ENCODE assay signal across 1 cellular context in genomic region chr12:132379996-132380395, GRCh38.
TF ChIP-seq lines count a peak whose summit lies in the region.

No MANE protein-coding gene starts in this region.

TF ChIP-seq in HepG2, 621 proteins besides CTCF, POLR2A, EP300 and RAD21 (continued from another document):
- TF ChIP-seq MTA3 (CRISPR knock-in tag; IDR thresholded peaks at IDR 0.05): no peak
- no peak for TF ChIP-seq ZSCAN12 (CRISPR knock-in tag; IDR thresholded peaks at IDR 0.05)
- TF ChIP-seq MEIS1 (CRISPR knock-in tag; IDR thresholded peaks at IDR 0.05; ENCODE audit: borderline replicate concordance): no peak
- no peak for TF ChIP-seq XBP1 (CRISPR knock-in tag; IDR thresholded peaks at IDR 0.05)
- TF ChIP-seq MTF2 (CRISPR knock-in tag; IDR thresholded peaks at IDR 0.05; ENCODE audit: borderline replicate concordance): no peak
- no peak for TF ChIP-seq ZNF432 (CRISPR knock-in tag; IDR thresholded peaks at IDR 0.05; ENCODE audit: borderline replicate concordance)
- TF ChIP-seq FOXM1 (CRISPR knock-in tag; IDR thresholded peaks at IDR 0.05): no peak
- no peak for TF ChIP-seq TRIM22 (IDR thresholded peaks at IDR 0.05)
- TF ChIP-seq DNMT1 (CRISPR knock-in tag; IDR thresholded peaks at IDR 0.05): no peak
- TF ChIP-seq ZBTB43 (CRISPR knock-in tag; conservative IDR thresholded peaks at IDR 0.05): no peak
- TF ChIP-seq MNT (IDR thresholded peaks at IDR 0.05): no peak
- no peak for TF ChIP-seq ETV5 (CRISPR knock-in tag; IDR thresholded peaks at IDR 0.05; ENCODE audit: borderline replicate concordance)
- TF ChIP-seq KAT2B (IDR thresholded peaks at IDR 0.05; ENCODE audit: borderline replicate concordance, low read depth, low read length): no peak
- TF ChIP-seq ARNTL (CRISPR knock-in tag; IDR thresholded peaks at IDR 0.05): no peak
- no peak for TF ChIP-seq XRCC5 (optimal IDR thresholded peaks at IDR 0.05; ENCODE audit: low read length)
- no peak for TF ChIP-seq ZBTB39 (CRISPR knock-in tag; IDR thresholded peaks at IDR 0.05)
- TF ChIP-seq THAP8 (CRISPR knock-in tag; IDR thresholded peaks at IDR 0.05; ENCODE audit: borderline replicate concordance): no peak
- TF ChIP-seq KDM1A (CRISPR knock-in tag; IDR thresholded peaks at IDR 0.05): no peak
- 0 out of 2 replicates have a peak, but pooled peaks have one; percentile 11 for TF ChIP-seq CEBPG (CRISPR knock-in tag; IDR thresholded peaks at IDR 0.05)
- no peak for TF ChIP-seq ZNF773 (CRISPR knock-in tag; IDR thresholded peaks at IDR 0.05; ENCODE audit: borderline replicate concordance)
- TF ChIP-seq SCMH1 (CRISPR knock-in tag; IDR thresholded peaks at IDR 0.05; ENCODE audit: borderline replicate concordance): no peak
- 0 out of 2 replicates have a peak, but pooled peaks have one; percentile 26 for TF ChIP-seq ZNF263 (CRISPR knock-in tag; IDR thresholded peaks at IDR 0.05)
- peak; percentile 74; the same call in 1 of the 2 replicates for TF ChIP-seq CEBPB (IDR thresholded peaks at IDR 0.05; ENCODE audit: borderline replicate concordance, low read depth, low read length)
TF ChIP-seq in HepG2: peak in this region for 4.
